ENCODE assay signal across 21 cellular contexts in the genomic region with DNA sequence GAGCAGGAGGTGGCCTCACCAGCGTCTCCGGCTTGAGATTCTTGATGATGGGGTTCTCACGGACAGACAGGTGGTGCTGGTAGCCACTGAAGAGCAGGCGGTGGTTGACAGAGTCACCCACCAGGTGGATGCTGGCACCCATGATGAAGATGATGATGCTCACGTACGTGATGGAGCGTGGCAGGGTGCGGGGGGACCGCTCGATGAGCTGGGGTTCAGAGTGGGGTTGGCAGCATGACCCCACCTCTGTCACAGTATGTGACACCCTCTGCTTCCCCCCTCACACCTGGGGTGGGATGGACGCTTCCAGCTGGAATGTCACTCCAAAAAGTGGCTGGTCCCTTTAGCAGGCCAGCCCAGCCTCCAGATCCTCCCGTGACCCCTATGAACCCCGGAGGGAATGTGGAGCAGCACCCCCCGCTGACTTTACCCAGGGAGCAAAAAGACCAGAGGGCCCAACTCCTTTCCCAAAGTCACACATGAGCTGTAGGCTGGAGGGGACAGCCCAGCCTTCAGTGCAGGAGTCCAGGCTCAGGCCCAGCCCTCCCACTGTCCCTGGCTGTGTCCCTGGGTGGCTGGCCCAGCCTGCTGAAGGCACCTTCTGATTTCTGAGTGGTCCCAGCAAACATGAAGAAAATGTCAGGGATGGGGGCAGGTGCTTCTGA. TPM values are rescaled to one million over a fixed set of nuclear protein-coding genes. Genes with fewer than 3 reads are reported as not detected.
A peak's percentile ranks its signal among the peaks of the same experiment; 100 is the strongest.
DNase-seq lines count a peak whose midpoint lies in the region; ATAC-seq, FAIRE-seq and TF ChIP-seq lines count a peak whose summit lies in the region.
"Had no signal": no experiment of that assay in that cellular context is flagged by ENCODE, and none has a peak within 500 bp of the region (broad histone marks: within the 10 kb centered on the region; RNA-seq: fewer than 3 reads in every experiment).

No MANE protein-coding gene starts in this region.

- no peak overlapping the region for H2BK120ac ChIP-seq in neuronal stem cell (ENCODE audit: low read depth, low read length)

- POLR2A ChIA-PET in HepG2 (lab: Yijun Ruan, JAX) (no interaction called here), A673 (lab: Charles Lee; ENCODE audit: low non-redundant PET) (no interaction called here)
- POLR2A ChIA-PET in activated CD4-positive, alpha-beta T cell treated with anti-CD3 and anti-CD28 coated beads, Interleukin-2, amount 10 ng/mL, durations not matched to agents 7 days and 5 days (lab: Charles Lee), result no interaction called here

- H3K27me3 ChIP-seq in right lobe of liver, result no peaks in the 10 kb centered on the region
- no peaks in the 10 kb centered on the region for H3K27me3 ChIP-seq in HepG2 (ENCODE audit: control insufficient read depth in 1 of 2, insufficient read depth in 2 of 2, low read length in 2 of 2)
- H3K27me3 ChIP-seq in neuronal stem cell (ENCODE audit: control insufficient read depth in 3 of 3, insufficient read depth in 3 of 3, low read depth in 1 of 3, low read length in 3 of 3), result no peaks in the 10 kb centered on the region
- H3K27me3 ChIP-seq in aorta (ENCODE audit: control insufficient read depth in 1 of 2, insufficient read depth in 2 of 2, low read length in 1 of 2), result no peaks in the 10 kb centered on the region
- H3K27me3 ChIP-seq in A673 (replicated peaks; ENCODE audit: insufficient read depth, low read depth, low read length, poor library complexity), result no peaks in the 10 kb centered on the region
- H3K27me3 ChIP-seq: neural progenitor cell, testis had no signal

- no peak for TF ChIP-seq POLR2A in right lobe of liver (IDR thresholded peaks at IDR 0.05)
- TF ChIP-seq POLR2A in HepG2 (IDR thresholded peaks at IDR 0.05; ENCODE audit: insufficient read depth in 1 of 2, low read depth in 2 of 2, low read length in 2 of 2), result no peak

- intact Hi-C loops in right lobe of liver (cut with DNase I), result no loop called here
- intact Hi-C loops in HepG2 (cut with micrococcal nuclease; ENCODE audit: unreplicated experiment), result no loop called here
- intact Hi-C loops in aorta (cut with DNase I), result loop anchor here (2.0 to 5.0 kb wide), 2 partner anchors 349 kb away; no protein-coding TSS in a partner anchor
- intact Hi-C loops in A673 (cut with micrococcal nuclease; ENCODE audit: unreplicated experiment), result loop anchor here (2.0 kb wide), 1 partner anchor 349 kb away; no protein-coding TSS in a partner anchor

- H3K79me1 ChIP-seq in neuronal stem cell (ENCODE audit: low read depth, low read length), result peaks cover 11% of the 10 kb centered on the region

- no peak for TF ChIP-seq RAD21 in HepG2 (CRISPR knock-in tag; IDR thresholded peaks at IDR 0.05)

- peaks cover 28% of the 10 kb centered on the region for H3K4me1 Mint-ChIP-seq in activated CD4-positive, alpha-beta T cell treated with anti-CD3 and anti-CD28 coated beads, Interleukin-2, amount 10 ng/mL, durations not matched to agents 7 days and 5 days

- H3K9me3 Mint-ChIP-seq in activated CD4-positive, alpha-beta T cell treated with anti-CD3 and anti-CD28 coated beads, Interleukin-2, amount 10 ng/mL, durations not matched to agents 7 days and 5 days, result no peaks in the 10 kb centered on the region
- H3K9me3 Mint-ChIP-seq: activated CD4-positive, alpha-beta T cell treated with anti-CD3 and anti-CD28 coated beads, Interleukin-2, amount 10 ng/mL, durations not matched to agents 24 days and 14 days; activated naive CD8-positive, alpha-beta T cell treated with anti-CD3 and anti-CD28 coated beads, Interleukin-2, amount 10 ng/mL, durations not matched to agents 7 days and 5 days; activated T-helper 2 cell treated with anti-CD3 and anti-CD28 coated beads, Interferon-gamma antibody, Interleukin-2, Interleukin-4, amounts not matched to agents 10 μg/mL and 5 μg/mL and 100 μg/mL, durations not matched to agents 14 hours and 24 hours and 36 hours; CD8-positive, alpha-beta T cell; GM23338; neural progenitor cell had no signal

- TF ChIP-seq EP300 in HepG2 (IDR thresholded peaks at IDR 0.05; ENCODE audit: low read depth in 2 of 2, low read length in 2 of 2) (no peak), HepG2 (CRISPR knock-in tag; IDR thresholded peaks at IDR 0.05; ENCODE audit: borderline replicate concordance) (no peak)

- no peak overlapping the region for H3K14ac ChIP-seq in neuronal stem cell (ENCODE audit: low read length)

- no peak overlapping the region for H3K23ac ChIP-seq in neuronal stem cell (ENCODE audit: low read depth, low read length, poor library complexity)

- no peak overlapping the region for H3K4me3 Mint-ChIP-seq in activated CD4-positive, alpha-beta T cell treated with anti-CD3 and anti-CD28 coated beads, Interleukin-2, amount 10 ng/mL, durations not matched to agents 7 days and 5 days
- H3K4me3 Mint-ChIP-seq: activated CD4-positive, alpha-beta T cell treated with anti-CD3 and anti-CD28 coated beads, Interleukin-2, amount 10 ng/mL, durations not matched to agents 24 days and 14 days; activated naive CD8-positive, alpha-beta T cell treated with anti-CD3 and anti-CD28 coated beads, Interleukin-2, amount 10 ng/mL, durations not matched to agents 7 days and 5 days; CD8-positive, alpha-beta T cell; GM23338; neural progenitor cell had no signal

- peak in 2 of 3 donors; percentile 29 to 42 for DNase-seq in right lobe of liver
- DNase-seq in HepG2 (ENCODE audit: low spot score), result no peak
- no peak for DNase-seq in caudate nucleus (lab: John Stamatoyannopoulos, UW)
- no peak for DNase-seq in neuronal stem cell (ENCODE audit: low spot score)
- peak; percentile 21 to 69 for DNase-seq in aorta
- DNase-seq in activated CD4-positive, alpha-beta T cell treated with anti-CD3 and anti-CD28 coated beads, Interleukin-2, amount 10 ng/mL, durations not matched to agents 7 days and 5 days, result no peak
- DNase-seq in A673 (ENCODE audit: low spot score), result no peak
- DNase-seq: activated CD4-positive, alpha-beta T cell treated with anti-CD3 and anti-CD28 coated beads, Interleukin-2, amount 10 ng/mL, durations not matched to agents 24 days and 14 days; activated naive CD8-positive, alpha-beta T cell treated with anti-CD3 and anti-CD28 coated beads, Interleukin-2, amount 10 ng/mL, durations not matched to agents 7 days and 5 days; CD8-positive, alpha-beta T cell; DMS153; glutamatergic neuron; mammary epithelial cell; stimulated activated naive CD4-positive, alpha-beta T cell; testis had no signal

- ATAC-seq in right lobe of liver (no peak), HepG2 (no peak), aorta (ENCODE audit: low FRiP score) (no peak), HG03521 (IDR thresholded peaks at IDR 0.05; ENCODE audit: unreplicated experiment) (no peak)
- ATAC-seq: CD8-positive, alpha-beta T cell had no signal

- no peak overlapping the region for H3K18ac ChIP-seq in neuronal stem cell (ENCODE audit: low read length)

- no peak overlapping the region for H4K8ac ChIP-seq in neuronal stem cell (ENCODE audit: low read depth, low read length)

- TF ChIP-seq CTCF in right lobe of liver (IDR thresholded peaks at IDR 0.05) (no peak), HepG2 (CRISPR knock-in tag; IDR thresholded peaks at IDR 0.05) (no peak), A673 (conservative IDR thresholded peaks at IDR 0.05; ENCODE audit: low read depth, low read length) (no peak)

- peaks cover 2% of the 10 kb centered on the region for H3K36me3 Mint-ChIP-seq in activated CD4-positive, alpha-beta T cell treated with anti-CD3 and anti-CD28 coated beads, Interleukin-2, amount 10 ng/mL, durations not matched to agents 7 days and 5 days (ENCODE audit: low read depth)

- H4K20me1 ChIP-seq in HepG2 (ENCODE audit: insufficient read depth, low read length), result no peaks in the 10 kb centered on the region

- no peak overlapping the region for H2BK5ac ChIP-seq in neuronal stem cell (ENCODE audit: low read length)

- no peak overlapping the region for H3K27ac Mint-ChIP-seq in activated CD4-positive, alpha-beta T cell treated with anti-CD3 and anti-CD28 coated beads, Interleukin-2, amount 10 ng/mL, durations not matched to agents 7 days and 5 days
- H3K27ac Mint-ChIP-seq: activated CD4-positive, alpha-beta T cell treated with anti-CD3 and anti-CD28 coated beads, Interleukin-2, amount 10 ng/mL, durations not matched to agents 24 days and 14 days; activated naive CD8-positive, alpha-beta T cell treated with anti-CD3 and anti-CD28 coated beads, Interleukin-2, amount 10 ng/mL, durations not matched to agents 7 days and 5 days; activated T-helper 2 cell treated with anti-CD3 and anti-CD28 coated beads, Interferon-gamma antibody, Interleukin-2, Interleukin-4, amounts not matched to agents 10 μg/mL and 5 μg/mL and 100 μg/mL, durations not matched to agents 14 hours and 24 hours and 36 hours; CD8-positive, alpha-beta T cell; GM23338; neural progenitor cell; progenitor cell of endocrine pancreas had no signal

- H4K91ac ChIP-seq in neuronal stem cell (ENCODE audit: low read depth, low read length, poor library complexity), result no peak overlapping the region

- WGBS in right lobe of liver (ENCODE audit: insufficient coverage, low coverage, low lambda C conversion rate, missing lambda C conversion rate), result 90% methylated on average over 2 of the region's 14 CpGs
- 90% methylated on average over 5 of the region's 14 CpGs for WGBS in HepG2 (ENCODE audit: low lambda C conversion rate)
- WGBS in neuronal stem cell (ENCODE audit: extremely low coverage in 2 of 2, insufficient read length in 2 of 2, insufficient replicate concordance in 1 of 2), 2 donors, result no CpG with 5 or more reads among the region's 14 CpGs
- WGBS in aorta, 2 donors, result 94% methylated on average over 14 of the region's 14 CpGs

- H3K9ac ChIP-seq in HepG2 (ENCODE audit: insufficient read depth, low read depth, low read length) (no peak overlapping the region), neuronal stem cell (ENCODE audit: low read depth, low read length, poor library complexity) (peak overlapping the region; percentile 12)
- H3K9ac ChIP-seq: neural progenitor cell had no signal

- no peaks in the 10 kb centered on the region for H3K79me2 ChIP-seq in HepG2 (ENCODE audit: insufficient read depth, low read length)

- H2AFZ ChIP-seq in HepG2 (ENCODE audit: low read length) (no peak overlapping the region), neuronal stem cell (ENCODE audit: low read length) (no peak overlapping the region)
- H2AFZ ChIP-seq: GM23338, neural progenitor cell had no signal

- no TSS peak for BruUV-seq in HepG2 (replicated peaks; lab: Mats Ljungman, UMichigan)
- no TSS peak for BruUV-seq in A673 (replicated peaks; lab: Mats Ljungman, UMichigan)

- no peak for FAIRE-seq in HepG2 (lab: Jason Lieb, UNC)

- no peak overlapping the region for H2BK12ac ChIP-seq in neuronal stem cell (ENCODE audit: low read length)

- no peak overlapping the region for H3K4ac ChIP-seq in neuronal stem cell (ENCODE audit: low read length)

- in situ Hi-C loops in HepG2 (cut with HindIII; ENCODE audit: extremely low pct_ligation_motif_present, low pct_unique_long_range_greater_than_20kb), result no loop called here

- H2BK15ac ChIP-seq in neuronal stem cell (ENCODE audit: low read length), result no peak overlapping the region

- H3K4me3 ChIP-seq in right lobe of liver, result no peak overlapping the region
- H3K4me3 ChIP-seq in HepG2 (replicated peaks in 1 of 3; ENCODE audit: insufficient read depth in 1 of 3, low read depth in 2 of 3, low read length in 3 of 3), result no peak overlapping the region
- no peak overlapping the region for H3K4me3 ChIP-seq in neuronal stem cell (ENCODE audit: low read length in 2 of 2)
- no peak overlapping the region for H3K4me3 ChIP-seq in aorta (ENCODE audit: low read length in 2 of 2)
- H3K4me3 ChIP-seq in A673 (ENCODE audit: low read depth, low read length, poor library complexity, severe bottlenecking), result no peak overlapping the region
- H3K4me3 ChIP-seq: GM23338, neural progenitor cell, testis had no signal

- peaks cover 0 to under 1% (median 0%) of the 10 kb centered on the region in 4 donors for H3K36me3 ChIP-seq in right lobe of liver
- peaks cover 3 to 20% of the 10 kb centered on the region in 2 experiments; a peak in 4 of 5 replicates for H3K36me3 ChIP-seq in HepG2 (replicated peaks in 1 of 2; ENCODE audit: control insufficient read depth in 1 of 2, insufficient read depth in 2 of 2, low read length in 2 of 2)
- peaks cover 8 to 83% of the 10 kb centered on the region in 2 donors for H3K36me3 ChIP-seq in neuronal stem cell (replicated peaks in 1 of 2; ENCODE audit: control insufficient read depth in 2 of 2, insufficient read depth in 2 of 2, low read length in 2 of 2)
- H3K36me3 ChIP-seq in aorta (ENCODE audit: control insufficient read depth in 1 of 2, insufficient read depth in 2 of 2, low read length in 1 of 2), result peaks cover 0 to 2% of the 10 kb centered on the region in 2 donors
- H3K36me3 ChIP-seq in A673 (ENCODE audit: insufficient read depth, low read length, poor library complexity, severe bottlenecking), result peaks cover 4% of the 10 kb centered on the region
- H3K36me3 ChIP-seq: neural progenitor cell had no signal

- CTCF ChIA-PET in HepG2 (lab: Yijun Ruan, JAX; ENCODE audit: low intra/inter-chr PET ratio, low total read pairs), result no interaction called here
- CTCF ChIA-PET in activated CD4-positive, alpha-beta T cell treated with anti-CD3 and anti-CD28 coated beads, Interleukin-2, amount 10 ng/mL, durations not matched to agents 7 days and 5 days (lab: Charles Lee), result interaction anchor here (1.3 to 1.6 kb wide), 3 partner anchors 8 to 41 kb away, joined by 3 to 5 read pairs (median 5); no protein-coding TSS in a partner anchor
- CTCF ChIA-PET in A673 (lab: Charles Lee), result no interaction called here

- no peaks in the 10 kb centered on the region for H3K9me3 ChIP-seq in right lobe of liver
- no peaks in the 10 kb centered on the region for H3K9me3 ChIP-seq in HepG2 (ENCODE audit: low read length)
- no peaks in the 10 kb centered on the region for H3K9me3 ChIP-seq in neuronal stem cell (replicated peaks in 1 of 2; ENCODE audit: control insufficient read depth in 2 of 2, insufficient read depth in 1 of 2, low read depth in 1 of 2, low read length in 2 of 2)
- H3K9me3 ChIP-seq in aorta (ENCODE audit: control insufficient read depth, low read length), result no peaks in the 10 kb centered on the region
- H3K9me3 ChIP-seq in A673 (ENCODE audit: low read depth, low read length, poor library complexity, severe bottlenecking), result no peaks in the 10 kb centered on the region
- H3K9me3 ChIP-seq: testis had no signal

- H3K27ac ChIP-seq in right lobe of liver (no peak overlapping the region), HepG2 (ENCODE audit: extremely low read length, insufficient read depth, low read length) (no peak overlapping the region), caudate nucleus (ENCODE audit: low read depth, low read length) (peak overlapping the region; percentile 87), neuronal stem cell (replicated peaks; ENCODE audit: low read length) (no peak overlapping the region), aorta (ENCODE audit: low read depth in 1 of 2, low read length in 2 of 2) (no peak overlapping the region), A673 (ENCODE audit: low read depth, low read length, poor library complexity, severe bottlenecking) (no peak overlapping the region)
- H3K27ac ChIP-seq: neural progenitor cell, testis, VCaP had no signal

- peak overlapping the region; percentile 39 for H2AK5ac ChIP-seq in neuronal stem cell (ENCODE audit: low read depth, low read length)

- H3K4me1 ChIP-seq in right lobe of liver (peaks cover 0 to 7% (median 0%) of the 10 kb centered on the region in 4 donors), HepG2 (ENCODE audit: insufficient read depth, low read length) (no peaks in the 10 kb centered on the region), neuronal stem cell (ENCODE audit: control insufficient read depth in 2 of 2, insufficient read depth in 1 of 2, low read depth in 1 of 2, low read length in 2 of 2) (peaks cover 0 to 6% of the 10 kb centered on the region in 2 donors), aorta (ENCODE audit: control insufficient read depth in 1 of 2, insufficient read depth in 2 of 2, low read length in 2 of 2) (no peaks in the 10 kb centered on the region), A673 (ENCODE audit: insufficient read depth, low read length, poor library complexity, severe bottlenecking) (no peaks in the 10 kb centered on the region)

- no peak overlapping the region for H3K4me2 ChIP-seq in HepG2 (ENCODE audit: low read depth, low read length)
- no peak overlapping the region for H3K4me2 ChIP-seq in neuronal stem cell (ENCODE audit: insufficient read depth, low read length, poor library complexity, severe bottlenecking)
- H3K4me2 ChIP-seq: GM23338, neural progenitor cell had no signal

- H3K27me3 Mint-ChIP-seq in activated CD4-positive, alpha-beta T cell treated with anti-CD3 and anti-CD28 coated beads, Interleukin-2, amount 10 ng/mL, durations not matched to agents 7 days and 5 days, result no peaks in the 10 kb centered on the region
- H3K27me3 Mint-ChIP-seq: activated CD4-positive, alpha-beta T cell treated with anti-CD3 and anti-CD28 coated beads, Interleukin-2, amount 10 ng/mL, durations not matched to agents 24 days and 14 days; activated naive CD8-positive, alpha-beta T cell treated with anti-CD3 and anti-CD28 coated beads, Interleukin-2, amount 10 ng/mL, durations not matched to agents 7 days and 5 days; progenitor cell of endocrine pancreas had no signal

RNA-seq across cellular contexts. Expression of a gene that starts 6.7 kb away (rescaled TPM):
- total RNA-seq in right lobe of liver (1 to 10 TPM; 3.3 to 9.8 (median 6.1) TPM), HepG2 (2016; rRNA removed; fragmentation: Illumina TruSeq; extraction: Trizol) (6.5 and 8.7 TPM in 2 replicates), aorta (1 to 10 TPM; 4.0 to 8.3 TPM), A673 (2021) (9.1 and 13.8 TPM in 2 replicates)
- 4.5 and 5.7 TPM in 2 replicates for total RNA-seq in HepG2 (2016; cell fraction: cytosol; rRNA removed; fragmentation: Illumina TruSeq; extraction: Trizol; ENCODE audit: low read depth)
- 7.8 and 8.1 TPM in 2 replicates for total RNA-seq in HepG2 (2016; cell fraction: insoluble cytoplasmic fraction; rRNA removed; fragmentation: Illumina TruSeq; extraction: Trizol)
- 6.1 and 7.2 TPM in 2 replicates for total RNA-seq in HepG2 (2016; cell fraction: membrane; rRNA removed; fragmentation: Illumina TruSeq; extraction: Trizol)
- 5.2 and 8.4 TPM in 2 replicates for total RNA-seq in HepG2 (2016; cell fraction: nucleus; rRNA removed; fragmentation: Illumina TruSeq; extraction: Trizol)
- polyA plus RNA-seq in HepG2 (2011; rRNA removed) (3.1 and 3.6 TPM in 2 replicates), aorta (10 to 100 TPM in 1 of 2 donors, 1 to 10 TPM in 1; 3.9 to 29.9 TPM)
- polyA plus RNA-seq in HepG2 (2011; cell fraction: cytosol; rRNA removed), result 1.9 TPM in 2 replicates
- polyA plus RNA-seq in HepG2 (2011; cell fraction: nucleus; rRNA removed), result 5.0 and 6.7 TPM in 2 replicates
- polyA plus RNA-seq in HepG2 (2012), result 5.3 and 5.6 TPM in 2 replicates
- 10.2 and 15.8 TPM in 2 replicates for polyA plus RNA-seq in HepG2 (2016; cell fraction: cytosol; fragmentation: Illumina TruSeq; extraction: Trizol; ENCODE audit: low read depth)
- 13.4 and 15.5 TPM in 2 replicates for polyA plus RNA-seq in HepG2 (2016; cell fraction: insoluble cytoplasmic fraction; fragmentation: Illumina TruSeq; extraction: Trizol; ENCODE audit: low read depth)
- polyA plus RNA-seq in HepG2 (2016; cell fraction: membrane; fragmentation: Illumina TruSeq; extraction: Trizol; ENCODE audit: low read depth), result 10.9 and 14.1 TPM in 2 replicates
- 27.8 and 31.7 TPM in 2 replicates for polyA plus RNA-seq in HepG2 (2016; cell fraction: nucleus; fragmentation: Illumina TruSeq; extraction: Trizol; ENCODE audit: insufficient read depth, low read depth)
- 1.6 and 5.3 TPM in 2 replicates for polyA minus RNA-seq in HepG2 (2011; rRNA and poly(A)+ RNA removed; ENCODE audit: low replicate concordance)
- polyA minus RNA-seq in HepG2 (2011; cell fraction: cytosol; rRNA and poly(A)+ RNA removed), result 0.20 and 0.62 TPM in 2 replicates
- 4.9 and 5.2 TPM in 2 replicates for polyA minus RNA-seq in HepG2 (2011; cell fraction: nucleus; rRNA and poly(A)+ RNA removed)
- 26.8 TPM for polyA plus RNA-seq in neuronal stem cell (2013, experiment 1 of 2)
- polyA plus RNA-seq in neuronal stem cell (2013, experiment 2 of 2), result 28.4 TPM
- total RNA-seq in activated CD4-positive, alpha-beta T cell treated with anti-CD3 and anti-CD28 coated beads, Interleukin-2, amount 10 ng/mL, durations not matched to agents 7 days and 5 days, result 10 to 100 TPM; 11.2 to 13.5 TPM

RNA-seq across cellular contexts. Expression of a gene that starts 17.7 kb away (rescaled TPM):
- 10 to 100 TPM; 10.7 to 24.3 (median 15.2) TPM for total RNA-seq in right lobe of liver
- 11.1 and 27.1 TPM in 2 replicates for total RNA-seq in HepG2 (2016; rRNA removed; fragmentation: Illumina TruSeq; extraction: Trizol)
- total RNA-seq in HepG2 (2016; cell fraction: cytosol; rRNA removed; fragmentation: Illumina TruSeq; extraction: Trizol; ENCODE audit: low read depth), result 8.6 and 9.6 TPM in 2 replicates
- total RNA-seq in HepG2 (2016; cell fraction: insoluble cytoplasmic fraction; rRNA removed; fragmentation: Illumina TruSeq; extraction: Trizol), result 11.8 and 24.4 TPM in 2 replicates
- total RNA-seq in HepG2 (2016; cell fraction: membrane; rRNA removed; fragmentation: Illumina TruSeq; extraction: Trizol), result 21.8 and 24.8 TPM in 2 replicates
- total RNA-seq in HepG2 (2016; cell fraction: nucleus; rRNA removed; fragmentation: Illumina TruSeq; extraction: Trizol), result 26.2 and 36.2 TPM in 2 replicates
- 24.9 and 26.6 TPM in 2 replicates for polyA plus RNA-seq in HepG2 (2011; rRNA removed)
- polyA plus RNA-seq in HepG2 (2011; cell fraction: cytosol; rRNA removed), result 16.8 and 20.7 TPM in 2 replicates
- polyA plus RNA-seq in HepG2 (2011; cell fraction: nucleus; rRNA removed), result 31.9 and 38.5 TPM in 2 replicates
- 11.0 and 11.8 TPM in 2 replicates for polyA plus RNA-seq in HepG2 (2012)
- polyA plus RNA-seq in HepG2 (2016; cell fraction: cytosol; fragmentation: Illumina TruSeq; extraction: Trizol; ENCODE audit: low read depth), result 12.8 and 17.1 TPM in 2 replicates
- 18.2 and 20.3 TPM in 2 replicates for polyA plus RNA-seq in HepG2 (2016; cell fraction: insoluble cytoplasmic fraction; fragmentation: Illumina TruSeq; extraction: Trizol; ENCODE audit: low read depth)
- polyA plus RNA-seq in HepG2 (2016; cell fraction: membrane; fragmentation: Illumina TruSeq; extraction: Trizol; ENCODE audit: low read depth), result 26.1 and 27.9 TPM in 2 replicates
- polyA plus RNA-seq in HepG2 (2016; cell fraction: nucleus; fragmentation: Illumina TruSeq; extraction: Trizol; ENCODE audit: insufficient read depth, low read depth), result 66.1 and 79.6 TPM in 2 replicates
- polyA minus RNA-seq in HepG2 (2011; rRNA and poly(A)+ RNA removed; ENCODE audit: low replicate concordance), result 97.2 and 431 TPM in 2 replicates
- polyA minus RNA-seq in HepG2 (2011; cell fraction: cytosol; rRNA and poly(A)+ RNA removed), result 10.3 and 11.8 TPM in 2 replicates
- polyA minus RNA-seq in HepG2 (2011; cell fraction: nucleus; rRNA and poly(A)+ RNA removed), result 22.3 and 29.9 TPM in 2 replicates
- 19.2 TPM for polyA plus RNA-seq in neuronal stem cell (2013, experiment 1 of 2)
- 19.5 TPM for polyA plus RNA-seq in neuronal stem cell (2013, experiment 2 of 2)
- total RNA-seq in aorta, result 10 to 100 TPM; 11.3 to 16.8 TPM
- polyA plus RNA-seq in aorta, result 1 to 10 TPM; 5.3 to 8.2 TPM
- total RNA-seq in activated CD4-positive, alpha-beta T cell treated with anti-CD3 and anti-CD28 coated beads, Interleukin-2, amount 10 ng/mL, durations not matched to agents 7 days and 5 days, result 10 to 100 TPM; 57.6 to 61.9 TPM
- 75.4 and 84.7 TPM in 2 replicates for total RNA-seq in A673 (2021)

Comparison
In these comparisons a context has a peak if more than half of its experiments do, and no peak if none do; other contexts are left out.
1. DNase-seq: peak in right lobe of liver (2 of 3) and aorta (2 of 2); none in HepG2 (single experiment), caudate nucleus (0 of 61), neuronal stem cell (single experiment), activated CD4-positive, alpha-beta T cell treated with anti-CD3 and anti-CD28 coated beads, Interleukin-2, amount 10 ng/mL, durations not matched to agents 7 days and 5 days (single experiment) and A673 (single experiment).
2. intact Hi-C loops: an anchor here in aorta (2.0 to 5.0 kb wide) and A673 (2.0 kb wide); none called in right lobe of liver and HepG2.